In genomic region chr4:86279247-86279960, GRCh38 we compare ENCODE assay signal across 19 cellular contexts.
A peak's percentile ranks its signal among the peaks of the same experiment; 100 is the strongest.
DNase-seq lines count a peak whose midpoint lies in the region; ATAC-seq and TF ChIP-seq lines count a peak whose summit lies in the region.
"Had no signal": no experiment of that assay in that cellular context is flagged by ENCODE, and none has a peak within 500 bp of the region (broad histone marks: within the 10 kb centered on the region; RNA-seq: fewer than 3 reads in every experiment).

No MANE protein-coding gene starts in this region.

- H3K9me3 ChIP-seq in ectodermal cell (ENCODE audit: control insufficient read depth, low read length) (no peaks in the 10 kb centered on the region), ovary (no peaks in the 10 kb centered on the region)

- H3K27ac ChIP-seq in ectodermal cell (ENCODE audit: insufficient read depth, low read depth, low read length, poor library complexity, severe bottlenecking) = peak overlapping the region; percentile 29
- no peak overlapping the region for H3K27ac ChIP-seq in ovary
- H3K27ac ChIP-seq: 22Rv1, C4-2B had no signal

- H3K27me3 ChIP-seq in ectodermal cell (ENCODE audit: control insufficient read depth, insufficient read depth, low read length, poor library complexity, severe bottlenecking) (no peaks in the 10 kb centered on the region), ovary (no peaks in the 10 kb centered on the region)

- no peak for TF ChIP-seq EP300 in ovary (IDR thresholded peaks at IDR 0.05)

- 72 to 76% methylated on average over 4 to 6 of the region's 6 CpGs for WGBS in ectodermal cell, 2 experiments
- 90 to 94% (median 92%) methylated on average over 6 of the region's 6 CpGs for WGBS in ovary, 3 donors

- H3K36me3 ChIP-seq in ectodermal cell (ENCODE audit: control insufficient read depth, insufficient read depth, low read length) = peaks cover 3% of the 10 kb centered on the region
- H3K36me3 ChIP-seq in ovary = no peaks in the 10 kb centered on the region

- H3K4me3 ChIP-seq in ectodermal cell (ENCODE audit: insufficient read depth, low read depth, low read length) = no peak overlapping the region
- H3K4me3 ChIP-seq in ovary = no peak overlapping the region

- H3K4me1 ChIP-seq in ectodermal cell (ENCODE audit: control insufficient read depth, insufficient read depth, low read length) (peaks cover 12% of the 10 kb centered on the region), ovary (ENCODE audit: insufficient read depth) (peaks cover 1% of the 10 kb centered on the region)

- TF ChIP-seq POLR2A in ovary (IDR thresholded peaks at IDR 0.05) = no peak

- intact Hi-C loops in ovary (cut with DNase I) = no loop called here

- DNase-seq in DMS 273 (lab: John Stamatoyannopoulos, UW; ENCODE audit: unreplicated experiment) (peak; percentile 36), DMS 273 treated with DMSO at 0.1 percent for 48 hours (lab: John Stamatoyannopoulos, UW) (no peak), NCI-H526 treated with DMSO at 0.1 percent for 48 hours (lab: John Stamatoyannopoulos, UW) (peak; percentile 18), retina (peak; percentile 20), ovary (no peak), NK-92 (lab: John Stamatoyannopoulos, UW; ENCODE audit: unreplicated experiment) (no peak)
- DNase-seq: COR-L47, DND-41, GF-D8, IMR-90, NCI-H1417, NCI-H1930, NCI-H226, NCI-H774, SIG-M5 had no signal

- no peak for TF ChIP-seq CTCF in ovary (IDR thresholded peaks at IDR 0.05)

- no peak for ATAC-seq in GM19395 (IDR thresholded peaks at IDR 0.05; ENCODE audit: unreplicated experiment)

Comparison
In these comparisons a context has a peak if more than half of its experiments do, and no peak if none do; other contexts are left out.
1. DNase-seq: peak in DMS 273 (single experiment), NCI-H526 treated with DMSO at 0.1 percent for 48 hours (single experiment) and retina (single experiment); none in DMS 273 treated with DMSO at 0.1 percent for 48 hours (single experiment), ovary (0 of 5) and NK-92 (single experiment).